ENCODE assay signal across 1 cellular context in the genomic region with DNA sequence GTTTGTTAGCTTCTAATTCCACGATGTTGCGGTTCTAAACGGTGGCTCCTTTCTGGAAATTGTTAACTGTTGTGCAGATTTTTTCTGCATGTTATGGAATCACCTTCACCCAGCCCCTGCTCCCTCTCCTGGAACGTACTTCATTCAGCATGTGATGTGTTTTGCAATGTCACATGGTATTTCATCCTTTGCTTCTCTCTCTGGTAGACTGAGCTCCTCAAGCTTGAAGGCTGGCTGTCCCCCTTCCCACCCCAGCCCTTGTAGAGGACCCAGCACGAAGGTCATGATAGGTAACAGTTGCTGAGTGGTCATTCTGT.
TF ChIP-seq lines count a peak whose summit lies in the region.

No MANE protein-coding gene starts in this region.

TF ChIP-seq in GM23338, 12 proteins besides CTCF, POLR2A, EP300 and RAD21 (continued from another document):
- TF ChIP-seq, protein P1, sequence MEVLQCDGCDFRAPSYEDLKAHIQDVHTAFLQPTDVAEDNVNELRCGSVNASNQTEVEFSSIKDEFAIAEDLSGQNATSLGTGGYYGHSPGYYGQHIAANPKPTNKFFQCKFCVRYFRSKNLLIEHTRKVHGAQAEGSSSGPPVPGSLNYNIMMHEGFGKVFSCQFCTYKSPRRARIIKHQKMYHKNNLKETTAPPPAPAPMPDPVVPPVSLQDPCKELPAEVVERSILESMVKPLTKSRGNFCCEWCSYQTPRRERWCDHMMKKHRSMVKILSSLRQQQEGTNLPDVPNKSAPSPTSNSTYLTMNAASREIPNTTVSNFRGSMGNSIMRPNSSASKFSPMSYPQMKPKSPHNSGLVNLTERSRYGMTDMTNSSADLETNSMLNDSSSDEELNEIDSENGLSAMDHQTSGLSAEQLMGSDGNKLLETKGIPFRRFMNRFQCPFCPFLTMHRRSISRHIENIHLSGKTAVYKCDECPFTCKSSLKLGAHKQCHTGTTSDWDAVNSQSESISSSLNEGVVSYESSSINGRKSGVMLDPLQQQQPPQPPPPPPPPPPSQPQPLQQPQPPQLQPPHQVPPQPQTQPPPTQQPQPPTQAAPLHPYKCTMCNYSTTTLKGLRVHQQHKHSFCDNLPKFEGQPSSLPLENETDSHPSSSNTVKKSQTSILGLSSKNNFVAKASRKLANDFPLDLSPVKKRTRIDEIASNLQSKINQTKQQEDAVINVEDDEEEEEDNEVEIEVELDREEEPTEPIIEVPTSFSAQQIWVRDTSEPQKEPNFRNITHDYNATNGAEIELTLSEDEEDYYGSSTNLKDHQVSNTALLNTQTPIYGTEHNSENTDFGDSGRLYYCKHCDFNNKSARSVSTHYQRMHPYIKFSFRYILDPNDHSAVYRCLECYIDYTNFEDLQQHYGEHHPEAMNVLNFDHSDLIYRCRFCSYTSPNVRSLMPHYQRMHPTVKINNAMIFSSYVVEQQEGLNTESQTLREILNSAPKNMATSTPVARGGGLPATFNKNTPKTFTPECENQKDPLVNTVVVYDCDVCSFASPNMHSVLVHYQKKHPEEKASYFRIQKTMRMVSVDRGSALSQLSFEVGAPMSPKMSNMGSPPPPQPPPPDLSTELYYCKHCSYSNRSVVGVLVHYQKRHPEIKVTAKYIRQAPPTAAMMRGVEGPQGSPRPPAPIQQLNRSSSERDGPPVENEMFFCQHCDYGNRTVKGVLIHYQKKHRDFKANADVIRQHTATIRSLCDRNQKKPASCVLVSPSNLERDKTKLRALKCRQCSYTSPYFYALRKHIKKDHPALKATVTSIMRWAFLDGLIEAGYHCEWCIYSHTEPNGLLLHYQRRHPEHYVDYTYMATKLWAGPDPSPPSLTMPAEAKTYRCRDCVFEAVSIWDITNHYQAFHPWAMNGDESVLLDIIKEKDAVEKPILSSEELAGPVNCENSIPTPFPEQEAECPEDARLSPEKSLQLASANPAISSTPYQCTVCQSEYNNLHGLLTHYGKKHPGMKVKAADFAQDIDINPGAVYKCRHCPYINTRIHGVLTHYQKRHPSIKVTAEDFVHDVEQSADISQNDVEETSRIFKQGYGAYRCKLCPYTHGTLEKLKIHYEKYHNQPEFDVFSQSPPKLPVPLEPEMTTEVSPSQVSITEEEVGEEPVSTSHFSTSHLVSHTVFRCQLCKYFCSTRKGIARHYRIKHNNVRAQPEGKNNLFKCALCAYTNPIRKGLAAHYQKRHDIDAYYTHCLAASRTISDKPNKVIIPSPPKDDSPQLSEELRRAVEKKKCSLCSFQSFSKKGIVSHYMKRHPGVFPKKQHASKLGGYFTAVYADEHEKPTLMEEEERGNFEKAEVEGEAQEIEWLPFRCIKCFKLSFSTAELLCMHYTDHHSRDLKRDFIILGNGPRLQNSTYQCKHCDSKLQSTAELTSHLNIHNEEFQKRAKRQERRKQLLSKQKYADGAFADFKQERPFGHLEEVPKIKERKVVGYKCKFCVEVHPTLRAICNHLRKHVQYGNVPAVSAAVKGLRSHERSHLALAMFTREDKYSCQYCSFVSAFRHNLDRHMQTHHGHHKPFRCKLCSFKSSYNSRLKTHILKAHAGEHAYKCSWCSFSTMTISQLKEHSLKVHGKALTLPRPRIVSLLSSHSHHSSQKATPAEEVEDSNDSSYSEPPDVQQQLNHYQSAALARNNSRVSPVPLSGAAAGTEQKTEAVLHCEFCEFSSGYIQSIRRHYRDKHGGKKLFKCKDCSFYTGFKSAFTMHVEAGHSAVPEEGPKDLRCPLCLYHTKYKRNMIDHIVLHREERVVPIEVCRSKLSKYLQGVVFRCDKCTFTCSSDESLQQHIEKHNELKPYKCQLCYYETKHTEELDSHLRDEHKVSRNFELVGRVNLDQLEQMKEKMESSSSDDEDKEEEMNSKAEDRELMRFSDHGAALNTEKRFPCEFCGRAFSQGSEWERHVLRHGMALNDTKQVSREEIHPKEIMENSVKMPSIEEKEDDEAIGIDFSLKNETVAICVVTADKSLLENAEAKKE (CRISPR knock-in tag; IDR thresholded peaks at IDR 0.05): no peak
- no peak for TF ChIP-seq EZH2phosphoT487 (IDR thresholded peaks at IDR 0.05; ENCODE audit: unreplicated experiment)
- TF ChIP-seq NANOG (IDR thresholded peaks at IDR 0.05; ENCODE audit: borderline replicate concordance): no peak
- no peak for TF ChIP-seq ZNF114 (CRISPR knock-in tag; IDR thresholded peaks at IDR 0.05)
TF ChIP-seq in GM23338: peak in this region for 0.
